ENCODE assay signal across 1 cellular context in genomic region chr13:110559986-110560385, GRCh38.
TF ChIP-seq lines count a peak whose summit lies in the region.

No MANE protein-coding gene starts in this region.

TF ChIP-seq in GM23338, 12 proteins besides CTCF, POLR2A, EP300 and RAD21 (continued from another document):
- TF ChIP-seq ZNF462 (CRISPR knock-in tag; IDR thresholded peaks at IDR 0.05) (no peak), ZNF331 (CRISPR knock-in tag; IDR thresholded peaks at IDR 0.05; ENCODE audit: low read depth) (no peak), EZH2 (IDR thresholded peaks at IDR 0.05; ENCODE audit: low read depth, unreplicated experiment) (no peak), JUNB (IDR thresholded peaks at IDR 0.05; ENCODE audit: unreplicated experiment) (no peak), EZH2phosphoT487 (IDR thresholded peaks at IDR 0.05; ENCODE audit: unreplicated experiment) (no peak), STAT1 (IDR thresholded peaks at IDR 0.05; ENCODE audit: unreplicated experiment) (no peak)
